Comparison of ENCODE assay signal across 1 cellular context in the genomic region with DNA sequence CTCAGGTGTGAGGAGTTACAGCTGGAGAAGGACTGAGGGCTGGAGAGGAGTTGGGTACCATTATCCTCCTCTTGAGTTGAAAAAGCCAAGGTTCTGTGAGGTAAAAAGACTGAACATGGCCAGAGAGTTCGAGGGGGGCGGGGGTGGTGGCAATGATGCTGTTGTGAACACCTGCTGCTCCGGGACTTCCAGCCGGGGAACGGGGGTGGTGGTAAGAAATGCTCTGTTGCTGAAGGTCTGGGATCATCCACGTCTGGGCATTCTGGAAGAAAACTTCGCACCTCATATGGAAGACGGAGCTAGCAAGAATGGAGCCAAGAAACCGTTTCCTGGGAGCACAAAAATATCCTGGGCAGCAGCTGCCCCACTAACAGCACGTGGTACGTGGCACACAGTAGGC.
TF ChIP-seq lines count a peak whose summit lies in the region.

No MANE protein-coding gene starts in this region.

TF ChIP-seq in K562, 482 proteins besides CTCF, POLR2A, EP300 and RAD21:
- TF ChIP-seq ZNF76 (CRISPR knock-in tag; IDR thresholded peaks at IDR 0.05; ENCODE audit: borderline replicate concordance) (0 out of 2 replicates have a peak, but pooled peaks have one; percentile 23), ATF1 (CRISPR knock-in tag; IDR thresholded peaks at IDR 0.05) (no peak), ATF1 (tag; IDR thresholded peaks at IDR 0.05) (peak; percentile 25; the same call in 1 of the 2 replicates), ZKSCAN1 (IDR thresholded peaks at IDR 0.05; ENCODE audit: low read depth, low read length) (0 out of 2 replicates have a peak, but pooled peaks have one; percentile 56), MCM2 (IDR thresholded peaks at IDR 0.05; ENCODE audit: low read depth) (no peak), ZNF23 (CRISPR knock-in tag; IDR thresholded peaks at IDR 0.05) (no peak), NCOA2 (IDR thresholded peaks at IDR 0.05; ENCODE audit: partially characterized antibody in 2 of 2) (no peak), HDAC8 (tag; IDR thresholded peaks at IDR 0.05) (no peak), SMARCA5 (IDR thresholded peaks at IDR 0.05) (no peak), RHOXF2B (CRISPR knock-in tag; conservative IDR thresholded peaks at IDR 0.05) (no peak), ZNF75A (CRISPR knock-in tag; IDR thresholded peaks at IDR 0.05) (no peak), FOXJ2 (tag; IDR thresholded peaks at IDR 0.05) (no peak), SIN3A (IDR thresholded peaks at IDR 0.05; ENCODE audit: borderline replicate concordance in 2 of 2, control insufficient read depth in 1 of 2, low read depth in 2 of 2, low read length in 2 of 2) (no peak), LEF1 (IDR thresholded peaks at IDR 0.05) (no peak)
